ENCODE assay signal across 8 cellular contexts in genomic region chr19:18274303-18274775, GRCh38. TPM values are rescaled to one million over a fixed set of nuclear protein-coding genes. Genes with fewer than 3 reads are reported as not detected.
DNase-seq lines count a peak whose midpoint lies in the region; ATAC-seq and TF ChIP-seq lines count a peak whose summit lies in the region.

Gene IQCN, minus strand, starts transcription at chr19:18274452. Its CDS starts 4,974 bp downstream, at chr19:18269478.

- no peak for TF ChIP-seq EP300 in esophagus muscularis mucosa (IDR thresholded peaks at IDR 0.05)

- H3K4me1 ChIP-seq in esophagus muscularis mucosa (peaks cover 45 to 75% (median 69%) of the 10 kb centered on the region in 4 donors), trophoblast cell (ENCODE audit: control insufficient read depth in 1 of 2, insufficient read depth in 2 of 2, low read length in 2 of 2) (peaks cover 11 to 18% of the 10 kb centered on the region in 2 experiments)

- no peak within 1 kb of the TSS for H2BK12ac ChIP-seq in trophoblast cell (ENCODE audit: low read length)

- no peak within 1 kb of the TSS for H4K12ac ChIP-seq in trophoblast cell (ENCODE audit: low read depth, low read length)

- TF ChIP-seq CTCF in esophagus muscularis mucosa (IDR thresholded peaks at IDR 0.05) = no peak

- H3K36me3 ChIP-seq in esophagus muscularis mucosa = peaks cover 4 to 23% (median 11%) of the 10 kb centered on the region in 4 donors
- H3K36me3 ChIP-seq in trophoblast cell (ENCODE audit: control insufficient read depth in 1 of 2, insufficient read depth in 2 of 2, low read length in 2 of 2) = peaks cover 30% of the 10 kb centered on the region in 2 experiments

- H3K4me2 ChIP-seq in trophoblast cell (ENCODE audit: low read length) = no peak within 1 kb of the TSS

- H4K8ac ChIP-seq in trophoblast cell (ENCODE audit: low read depth, low read length) = no peak within 1 kb of the TSS

- H2BK5ac ChIP-seq in trophoblast cell (ENCODE audit: low read depth, low read length, poor library complexity) = no peak within 1 kb of the TSS

- no peak within 1 kb of the TSS for H2BK120ac ChIP-seq in trophoblast cell (ENCODE audit: insufficient read depth, low read length, poor library complexity)

- no peak within 1 kb of the TSS for H2AFZ ChIP-seq in trophoblast cell (ENCODE audit: insufficient read depth, low read length, poor library complexity)

- H3K4me3 ChIP-seq in esophagus muscularis mucosa (peak within 1 kb of the TSS; percentile 5 to 24 (median 16)), trophoblast cell (ENCODE audit: low read depth, low read length) (no peak within 1 kb of the TSS)

- H3K27me3 ChIP-seq in esophagus muscularis mucosa = no peaks in the 10 kb centered on the region
- no peaks in the 10 kb centered on the region for H3K27me3 ChIP-seq in trophoblast cell (ENCODE audit: insufficient read depth, low read length)

- 73% methylated on average over 5 of the region's 8 CpGs for WGBS in esophagus muscularis mucosa
- WGBS in trophoblast cell (ENCODE audit: extremely low coverage, insufficient coverage, insufficient read length) = no CpG with 5 or more reads among the region's 8 CpGs

- H3K4ac ChIP-seq in trophoblast cell (ENCODE audit: low read depth, low read length) = no peak within 1 kb of the TSS

- intact Hi-C loops in esophagus muscularis mucosa (cut with DNase I) = loop anchor here (5.0 kb wide), 1 partner anchor 68 kb away; the partner anchor contains the start of gene PGPEP1

- DNase-seq in EH (ENCODE audit: low read depth) (peak; percentile 28), esophagus muscularis mucosa (ENCODE audit: extremely low spot score) (no peak), trophoblast cell (peak; percentile 72 to 75), NK-92 (lab: John Stamatoyannopoulos, UW; ENCODE audit: unreplicated experiment) (no peak)

- no peak within 1 kb of the TSS for H3K14ac ChIP-seq in trophoblast cell (ENCODE audit: low read length)

- no peaks in the 10 kb centered on the region for H3K79me1 ChIP-seq in trophoblast cell (ENCODE audit: low read length)

- no peaks in the 10 kb centered on the region for H3K9me3 ChIP-seq in esophagus muscularis mucosa
- H3K9me3 ChIP-seq in trophoblast cell (ENCODE audit: insufficient read depth, low read depth, low read length) = no peaks in the 10 kb centered on the region

- no peak for TF ChIP-seq POLR2A in esophagus muscularis mucosa (IDR thresholded peaks at IDR 0.05; ENCODE audit: low read depth)

- no peak within 1 kb of the TSS for H3K18ac ChIP-seq in trophoblast cell (ENCODE audit: low read length)

- H3K27ac ChIP-seq in esophagus muscularis mucosa (replicated peaks in 1 of 4) (peak within 1 kb of the TSS; percentile 78 to 100 (median 100)), trophoblast cell (ENCODE audit: low read depth, low read length) (no peak within 1 kb of the TSS)

- peaks cover 15% of the 10 kb centered on the region for H3K79me2 ChIP-seq in trophoblast cell (ENCODE audit: control insufficient read depth, insufficient read depth, low read length, poor library complexity)

- H3K23ac ChIP-seq in trophoblast cell (ENCODE audit: low read length) = no peak within 1 kb of the TSS

- no peak within 1 kb of the TSS for H2AK5ac ChIP-seq in trophoblast cell (ENCODE audit: low read length)

- no peak within 1 kb of the TSS for H3K9ac ChIP-seq in trophoblast cell (ENCODE audit: low read length)

- ATAC-seq in SK-N-SH treated with all-trans-retinoic acid at 6 μM for 48 hours (peak; percentile 2; the same call in 2 of the 3 replicates), HG02840 (IDR thresholded peaks at IDR 0.05; ENCODE audit: low FRiP score, unreplicated experiment) (no peak), HG02884 (IDR thresholded peaks at IDR 0.05; ENCODE audit: unreplicated experiment) (no peak), HG03354 (IDR thresholded peaks at IDR 0.05; ENCODE audit: poor library complexity, severe bottlenecking, unreplicated experiment) (no peak)

- H4K91ac ChIP-seq in trophoblast cell (ENCODE audit: low read depth, low read length) = no peak within 1 kb of the TSS

TF ChIP-seq in SK-N-SH treated with all-trans-retinoic acid at 6 μM for 48 hours, 23 proteins besides CTCF, POLR2A, EP300 and RAD21:
- TF ChIP-seq TCF4 (CRISPR knock-in tag; IDR thresholded peaks at IDR 0.05; ENCODE audit: borderline replicate concordance) = no peak
- TF ChIP-seq CSDC2 (CRISPR knock-in tag; IDR thresholded peaks at IDR 0.05) = no peak
- no peak for TF ChIP-seq CREB5 (CRISPR knock-in tag; IDR thresholded peaks at IDR 0.05; ENCODE audit: low read depth)
- TF ChIP-seq ZNF8 (CRISPR knock-in tag; IDR thresholded peaks at IDR 0.05) = no peak
- no peak for TF ChIP-seq CSRNP3 (CRISPR knock-in tag; IDR thresholded peaks at IDR 0.05)
- TF ChIP-seq PPARA (CRISPR knock-in tag; IDR thresholded peaks at IDR 0.05; ENCODE audit: borderline replicate concordance) = no peak
- TF ChIP-seq POU6F1 (CRISPR knock-in tag; IDR thresholded peaks at IDR 0.05; ENCODE audit: borderline replicate concordance, low read depth) = no peak
- no peak for TF ChIP-seq BACH2 (CRISPR knock-in tag; IDR thresholded peaks at IDR 0.05; ENCODE audit: borderline replicate concordance)
- no peak for TF ChIP-seq OSR1 (CRISPR knock-in tag; IDR thresholded peaks at IDR 0.05)
- TF ChIP-seq ZC3H10 (CRISPR knock-in tag; IDR thresholded peaks at IDR 0.05) = no peak
- TF ChIP-seq GLIS3 (CRISPR knock-in tag; IDR thresholded peaks at IDR 0.05) = no peak
- TF ChIP-seq ISL1 (CRISPR knock-in tag; IDR thresholded peaks at IDR 0.05) = no peak
- TF ChIP-seq ZNF70 (CRISPR knock-in tag; IDR thresholded peaks at IDR 0.05) = no peak

RNA-seq across cellular contexts. Expression of gene IQCN, which starts in this region (rescaled TPM):
- total RNA-seq in esophagus muscularis mucosa = 1 to 10 TPM in 3 of 4 donors, under 1 TPM in 1; 0.52 to 2.5 (median 1.3) TPM
- 1.7 and 1.8 TPM in 2 replicates for polyA plus RNA-seq in trophoblast cell (2013)

Comparison
In these comparisons a context has a peak if more than half of its experiments do, and no peak if none do; other contexts are left out.
1. DNase-seq: peak in EH (single experiment) and trophoblast cell (2 of 2); none in esophagus muscularis mucosa (single experiment) and NK-92 (single experiment).